19 cellular contexts compared by ENCODE assay signal in the genomic region with DNA sequence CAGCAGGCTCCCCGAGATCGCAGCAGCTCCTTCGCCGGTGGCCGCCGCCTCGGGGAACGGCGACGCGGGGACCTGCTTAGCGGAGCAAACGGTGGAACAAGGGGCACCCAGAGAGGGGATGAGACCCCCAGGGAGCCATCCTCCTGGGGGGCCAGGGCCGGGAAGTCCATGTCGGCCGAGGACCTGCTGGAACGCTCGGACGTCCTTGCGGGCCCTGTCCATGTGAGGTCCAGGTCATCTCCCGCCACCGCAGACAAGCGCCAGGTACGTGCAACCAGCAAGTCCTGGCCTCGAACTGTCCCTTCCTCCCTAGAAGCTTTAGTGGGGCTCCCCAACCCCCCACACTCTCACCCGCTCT.
DNase-seq lines count a peak whose midpoint lies in the region; ATAC-seq and TF ChIP-seq lines count a peak whose summit lies in the region.
"Had no signal": no experiment of that assay in that cellular context is flagged by ENCODE, and none has a peak within 500 bp of the region (broad histone marks: within the 10 kb centered on the region; RNA-seq: fewer than 3 reads in every experiment).

No MANE protein-coding gene starts in this region.

- H2BK120ac ChIP-seq in IMR-90 (ENCODE audit: low read depth, low read length) (peak overlapping the region; percentile 76; the same call in 1 of the 2 replicates), mesenchymal stem cell (ENCODE audit: low read depth, low read length) (no peak overlapping the region)

- H3K27ac ChIP-seq in IMR-90 (ENCODE audit: insufficient read depth, low read length): peak overlapping the region; percentile 61
- peak overlapping the region; percentile 46 to 88 (median 75) for H3K27ac ChIP-seq in esophagus squamous epithelium
- H3K27ac ChIP-seq in mesenchymal stem cell (ENCODE audit: low read length, poor library complexity, severe bottlenecking): no peak overlapping the region
- H3K27ac ChIP-seq in WERI-Rb-1: no peak overlapping the region

- POLR2A ChIA-PET in IMR-90 (lab: Charles Lee; ENCODE audit: unreplicated experiment): no interaction called here

- H2AFZ ChIP-seq in IMR-90 (replicated peaks; ENCODE audit: low read length, poor library complexity): no peak overlapping the region
- no peak overlapping the region for H2AFZ ChIP-seq in mesenchymal stem cell (ENCODE audit: low read depth, low read length)

- no peaks in the 10 kb centered on the region for H3K27me3 ChIP-seq in IMR-90 (ENCODE audit: control insufficient read depth, insufficient read depth, low read length)
- no peaks in the 10 kb centered on the region for H3K27me3 ChIP-seq in esophagus squamous epithelium
- H3K27me3 ChIP-seq in mesenchymal stem cell (ENCODE audit: control insufficient read depth in 1 of 2, insufficient read depth in 1 of 2, low read length in 2 of 2): no peaks in the 10 kb centered on the region
- no peaks in the 10 kb centered on the region for H3K27me3 ChIP-seq in WERI-Rb-1 (ENCODE audit: insufficient read depth, low read depth, severe bottlenecking)

- H4K91ac ChIP-seq in IMR-90 (ENCODE audit: insufficient read depth, low read depth, low read length) (peak overlapping the region; percentile 54), mesenchymal stem cell (ENCODE audit: low read length) (no peak overlapping the region)

- no peak overlapping the region for H2BK12ac ChIP-seq in mesenchymal stem cell (ENCODE audit: low read length in 2 of 2)

- H3K4me2 ChIP-seq in IMR-90 (ENCODE audit: low read depth, low read length) (peak overlapping the region; percentile 76), mesenchymal stem cell (ENCODE audit: low read length, poor library complexity, severe bottlenecking) (no peak overlapping the region)

- CTCF ChIA-PET in IMR-90 (lab: Yijun Ruan, JAX): no interaction called here

- H2AK5ac ChIP-seq in IMR-90 (ENCODE audit: low read depth, low read length) (peak overlapping the region; percentile 71), mesenchymal stem cell (ENCODE audit: low read length, severe bottlenecking) (no peak overlapping the region)

- H4K5ac ChIP-seq in IMR-90 (ENCODE audit: low read depth, low read length): peak overlapping the region; percentile 58

- peaks cover 24% of the 10 kb centered on the region for H3K36me3 Mint-ChIP-seq in progenitor cell of endocrine pancreas (ENCODE audit: insufficient read depth)
- H3K36me3 Mint-ChIP-seq in stimulated activated effector memory CD8-positive, alpha-beta T cell treated with anti-CD3 and anti-CD28 coated beads, Interleukin-12 subunit alpha, Interleukin-12 subunit beta, amount 100 ng/mL, for 72 hours: no peaks in the 10 kb centered on the region

- no peaks in the 10 kb centered on the region for H4K20me1 ChIP-seq in IMR-90 (ENCODE audit: insufficient read depth, low read length)

- peak overlapping the region; percentile 17 for H2AK9ac ChIP-seq in IMR-90 (replicated peaks; ENCODE audit: low read depth, low read length, poor library complexity)

- no peak overlapping the region for H3K4me3 Mint-ChIP-seq in progenitor cell of endocrine pancreas (ENCODE audit: low read depth)
- no peak overlapping the region for H3K4me3 Mint-ChIP-seq in stimulated activated effector memory CD8-positive, alpha-beta T cell treated with anti-CD3 and anti-CD28 coated beads, Interleukin-12 subunit alpha, Interleukin-12 subunit beta, amount 100 ng/mL, for 72 hours

- WGBS in IMR-90 (ENCODE audit: extremely low coverage in 2 of 2, insufficient read length in 1 of 2), 2 experiments: 98% methylated on average over 24 of the region's 26 CpGs; no CpG with 5 or more reads in 1 of the 2 experiments
- WGBS in esophagus squamous epithelium, 2 donors: 81 to 89% methylated on average over 13 to 17 of the region's 26 CpGs
- 99% methylated on average over 25 of the region's 26 CpGs for WGBS in mesenchymal stem cell

- H3K14ac ChIP-seq in IMR-90 (replicated peaks; ENCODE audit: low read depth, low read length) (peak overlapping the region; percentile 39), mesenchymal stem cell (ENCODE audit: low read length in 2 of 2) (no peak overlapping the region)

- H2BK20ac ChIP-seq in IMR-90 (ENCODE audit: low read depth, low read length): peak overlapping the region; percentile 11; the same call in 1 of the 2 replicates

- H3K36me3 ChIP-seq in IMR-90 (ENCODE audit: control insufficient read depth, insufficient read depth, low read length) (peaks cover 15% of the 10 kb centered on the region), esophagus squamous epithelium (peaks cover 0 to 41% (median 0%) of the 10 kb centered on the region in 3 donors), mesenchymal stem cell (ENCODE audit: control insufficient read depth in 1 of 2, insufficient read depth in 2 of 2, low read depth in 1 of 2, low read length in 2 of 2) (peaks cover 0 to 32% of the 10 kb centered on the region in 2 experiments), WERI-Rb-1 (peaks cover 16% of the 10 kb centered on the region)

- dilution Hi-C loops in IMR-90 (cut with HindIII; ENCODE audit: low sequenced_read_pairs, unreplicated experiment): no loop called here

- H3K9me3 ChIP-seq in IMR-90 (ENCODE audit: control insufficient read depth, insufficient read depth, low read length): no peaks in the 10 kb centered on the region
- H3K9me3 ChIP-seq in esophagus squamous epithelium: no peaks in the 10 kb centered on the region
- H3K9me3 ChIP-seq in mesenchymal stem cell (ENCODE audit: control insufficient read depth, low read length): no peaks in the 10 kb centered on the region
- H3K9me3 ChIP-seq in WERI-Rb-1 (ENCODE audit: severe bottlenecking): no peaks in the 10 kb centered on the region
- H3K9me3 ChIP-seq: HAP-1 had no signal

- TF ChIP-seq POLR2A in IMR-90 (IDR thresholded peaks at IDR 0.05; ENCODE audit: low read depth, low read length) (no peak), esophagus squamous epithelium (IDR thresholded peaks at IDR 0.05) (no peak)

- no TSS peak for BruUV-seq in IMR-90 (replicated peaks; lab: Mats Ljungman, UMichigan)

- peak overlapping the region; percentile 5; the same call in 1 of the 3 replicates for H2BK15ac ChIP-seq in IMR-90 (ENCODE audit: low read depth, low read length)
- H2BK15ac ChIP-seq in mesenchymal stem cell (ENCODE audit: low read depth, poor library complexity, severe bottlenecking): no peak overlapping the region

- H3K9me1 ChIP-seq in IMR-90 (ENCODE audit: insufficient read depth, low read length): peaks cover 14% of the 10 kb centered on the region

- TF ChIP-seq CTCF in AG10803 (conservative IDR thresholded peaks at IDR 0.05; ENCODE audit: low read length) (no peak), IMR-90 (conservative IDR thresholded peaks at IDR 0.05; ENCODE audit: low read depth, low read length) (no peak), esophagus squamous epithelium (IDR thresholded peaks at IDR 0.05) (no peak), progenitor cell of endocrine pancreas (IDR thresholded peaks at IDR 0.05; ENCODE audit: unreplicated experiment) (no peak), WERI-Rb-1 (IDR thresholded peaks at IDR 0.05; ENCODE audit: low read depth, low read length) (no peak)

- H3K4ac ChIP-seq in IMR-90 (ENCODE audit: low read depth, low read length) (peak overlapping the region; percentile 78), mesenchymal stem cell (ENCODE audit: low read depth in 1 of 2, low read length in 2 of 2) (peak overlapping the region in 1 of 2 experiments; percentile 17)

- H3K23ac ChIP-seq in IMR-90 (ENCODE audit: low read depth, low read length) (0 out of 2 replicates have a peak overlapping the region, but pooled peaks have one; percentile 32), mesenchymal stem cell (ENCODE audit: low read length in 2 of 2) (no peak overlapping the region)

- H3K27me3 Mint-ChIP-seq in progenitor cell of endocrine pancreas: no peaks in the 10 kb centered on the region

- H2BK5ac ChIP-seq in IMR-90 (ENCODE audit: low read depth, low read length, poor library complexity, severe bottlenecking) (peak overlapping the region; percentile 93), mesenchymal stem cell (ENCODE audit: low read depth, low read length, poor library complexity, severe bottlenecking) (no peak overlapping the region)

- H3K4me1 ChIP-seq in IMR-90 (ENCODE audit: control insufficient read depth, insufficient read depth, low read length): peaks cover 37% of the 10 kb centered on the region
- H3K4me1 ChIP-seq in esophagus squamous epithelium: peaks cover 0 to 23% (median 0%) of the 10 kb centered on the region in 3 donors
- peaks cover 4% of the 10 kb centered on the region for H3K4me1 ChIP-seq in mesenchymal stem cell (ENCODE audit: control insufficient read depth, insufficient read depth, low read depth, low read length)

- no peak for DNase-seq in AG10803 (ENCODE audit: low read depth)
- no peak for DNase-seq in IMR-90
- no peak for DNase-seq in esophagus squamous epithelium (lab: John Stamatoyannopoulos, UW)
- DNase-seq in progenitor cell of endocrine pancreas (ENCODE audit: low spot score, unreplicated experiment): no peak
- DNase-seq in stimulated activated effector memory CD8-positive, alpha-beta T cell treated with anti-CD3 and anti-CD28 coated beads, Interleukin-12 subunit alpha, Interleukin-12 subunit beta, amount 100 ng/mL, for 72 hours (ENCODE audit: low spot score in 2 of 2): no peak
- no peak for DNase-seq in GM03348 (ENCODE audit: low spot score)
- no peak for DNase-seq in mesenchymal stem cell
- DNase-seq in WERI-Rb-1: no peak
- DNase-seq: COR-L47, GF-D8, KBM-7, NCI-H1436 treated with DMSO at 0.1 percent for 48 hours, NCI-H2029 treated with DMSO at 0.1 percent for 48 hours, NCI-H2171 treated with DMSO at 0.1 percent for 48 hours, NCI-H446 treated with DMSO at 0.1 percent for 48 hours, NCI-H748 treated with DMSO at 0.1 percent for 48 hours, RPMI8226, SIG-M5 had no signal

- peak overlapping the region; percentile 10 for H3K27ac Mint-ChIP-seq in progenitor cell of endocrine pancreas
- H3K27ac Mint-ChIP-seq in stimulated activated effector memory CD8-positive, alpha-beta T cell treated with anti-CD3 and anti-CD28 coated beads, Interleukin-12 subunit alpha, Interleukin-12 subunit beta, amount 100 ng/mL, for 72 hours: no peak overlapping the region

- H4K8ac ChIP-seq in IMR-90 (ENCODE audit: low read depth in 2 of 2, low read length in 2 of 2) (peak overlapping the region in 1 of 2 experiments; percentile 69; a peak in 3 of 4 replicates), mesenchymal stem cell (ENCODE audit: low read length) (no peak overlapping the region)

- H3K79me1 ChIP-seq in IMR-90 (ENCODE audit: low read depth in 1 of 2, low read length in 2 of 2) (peaks cover 12 to 47% of the 10 kb centered on the region in 2 experiments), mesenchymal stem cell (replicated peaks; ENCODE audit: low read length, poor library complexity, severe bottlenecking) (peaks cover 10% of the 10 kb centered on the region)

- H3K18ac ChIP-seq in IMR-90 (ENCODE audit: low read depth, low read length): peak overlapping the region; percentile 52
- peak overlapping the region in 1 of 2 experiments; percentile 31 for H3K18ac ChIP-seq in mesenchymal stem cell (ENCODE audit: low read depth in 1 of 2, low read length in 2 of 2)

- ATAC-seq in IMR-90 (ENCODE audit: low read depth): no peak
- no peak for ATAC-seq in stimulated activated effector memory CD8-positive, alpha-beta T cell treated with anti-CD3 and anti-CD28 coated beads, Interleukin-12 subunit alpha, Interleukin-12 subunit beta, amount 100 ng/mL, for 72 hours

- TF ChIP-seq RAD21 in IMR-90 (IDR thresholded peaks at IDR 0.05; ENCODE audit: low read length): no peak

- H3K9me3 Mint-ChIP-seq in progenitor cell of endocrine pancreas (ENCODE audit: low read depth): no peaks in the 10 kb centered on the region
- no peaks in the 10 kb centered on the region for H3K9me3 Mint-ChIP-seq in stimulated activated effector memory CD8-positive, alpha-beta T cell treated with anti-CD3 and anti-CD28 coated beads, Interleukin-12 subunit alpha, Interleukin-12 subunit beta, amount 100 ng/mL, for 72 hours

- peak overlapping the region; percentile 18; the same call in 1 of the 2 replicates for H3K9ac ChIP-seq in IMR-90 (ENCODE audit: low read depth, low read length)
- H3K9ac ChIP-seq in mesenchymal stem cell (ENCODE audit: low read length): no peak overlapping the region

- no peaks in the 10 kb centered on the region for H3K4me1 Mint-ChIP-seq in progenitor cell of endocrine pancreas (ENCODE audit: low read depth)
- peaks cover 6% of the 10 kb centered on the region for H3K4me1 Mint-ChIP-seq in stimulated activated effector memory CD8-positive, alpha-beta T cell treated with anti-CD3 and anti-CD28 coated beads, Interleukin-12 subunit alpha, Interleukin-12 subunit beta, amount 100 ng/mL, for 72 hours

- in situ Hi-C loops in IMR-90 (cut with MboI; ENCODE audit: low sequenced_read_pairs): no loop called here

- H3K4me3 ChIP-seq in AG10803 (ENCODE audit: low read length) (peak overlapping the region; percentile 58), IMR-90 (ENCODE audit: insufficient read depth, low read depth, low read length) (peak overlapping the region; percentile 30; the same call in 1 of the 2 replicates), esophagus squamous epithelium (peak overlapping the region in 3 of 4 donors; percentile 12 to 49 (median 25)), mesenchymal stem cell (ENCODE audit: insufficient read depth in 1 of 2, low read depth in 1 of 2, low read length in 2 of 2) (no peak overlapping the region), WERI-Rb-1 (ENCODE audit: low read depth, low read length) (no peak overlapping the region)
- H3K4me3 ChIP-seq: HAP-1 had no signal

- intact Hi-C loops in IMR-90 (cut with micrococcal nuclease) (no loop called here), esophagus squamous epithelium (cut with DNase I) (no loop called here)

- H3K56ac ChIP-seq in IMR-90 (ENCODE audit: extremely low read depth, insufficient read depth, low read length): no peak overlapping the region

Comparison
In these comparisons a context has a peak if more than half of its experiments do, and no peak if none do; other contexts are left out.
1. H3K4me3 ChIP-seq: peak in AG10803 (single experiment), IMR-90 (single experiment) and esophagus squamous epithelium (3 of 4); none in mesenchymal stem cell (0 of 2) and WERI-Rb-1 (single experiment).
2. H3K27ac ChIP-seq: peak in IMR-90 (single experiment) and esophagus squamous epithelium (4 of 4); none in mesenchymal stem cell (single experiment) and WERI-Rb-1 (single experiment).